In genomic region chr11:34640050-34640971, GRCh38 we compare ENCODE assay signal across 1 cellular context.
TF ChIP-seq lines count a peak whose summit lies in the region.

No MANE protein-coding gene starts in this region.

TF ChIP-seq in H1, 55 proteins besides CTCF, POLR2A, EP300 and RAD21 (continued from another document):
- TF ChIP-seq USF2 (IDR thresholded peaks at IDR 0.05; ENCODE audit: low read length) (no peak), ASH2L (IDR thresholded peaks at IDR 0.05; ENCODE audit: low read length) (no peak), CHD2 (IDR thresholded peaks at IDR 0.05; ENCODE audit: low read length) (no peak), MAFK (IDR thresholded peaks at IDR 0.05; ENCODE audit: low read depth, low read length) (no peak)
